20 cellular contexts compared by ENCODE assay signal in the genomic region with DNA sequence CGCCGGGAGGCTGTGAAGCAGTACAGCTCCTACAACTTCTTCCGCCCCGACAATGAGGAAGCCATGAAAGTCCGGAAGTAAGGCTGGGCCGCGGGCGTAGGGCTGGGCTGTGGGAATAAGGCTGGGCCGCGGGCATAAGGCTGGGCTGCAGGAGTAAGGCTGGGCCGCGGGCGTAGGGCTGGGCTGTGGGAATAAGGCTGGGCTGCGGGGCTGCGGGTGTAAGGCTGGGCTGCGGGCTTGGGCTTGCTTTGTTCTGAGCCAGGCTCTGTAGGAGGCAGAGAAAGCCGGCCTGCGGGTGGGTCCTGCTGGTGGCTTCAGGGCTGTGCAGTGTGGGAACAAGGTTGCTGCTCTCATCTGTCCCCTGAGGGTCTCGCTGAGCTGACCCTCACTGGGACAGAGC.
"Had no signal": no experiment of that assay in that cellular context is flagged by ENCODE, and none has a peak within 500 bp of the region (broad histone marks: within the 10 kb centered on the region; RNA-seq: fewer than 3 reads in every experiment).

No MANE protein-coding gene starts in this region.

- H3K27ac ChIP-seq: left lung, stomach, testis had no signal

- ATAC-seq: activated CD4-positive, CD25-positive, alpha-beta regulatory T cell treated with anti-CD3 and anti-CD28 coated beads, Interleukin-2, amount 50 U/mL, for 24 hours; activated T-cell treated with anti-CD3 and anti-CD28 coated beads, Interleukin-2, amount 50 U/mL, for 4 hours; left lung; sciatic nerve; stimulated activated effector memory CD8-positive, alpha-beta T cell treated with anti-CD3 and anti-CD28 coated beads, Interleukin-12 subunit alpha, Interleukin-12 subunit beta, amount 100 ng/mL, for 72 hours had no signal

- H3K27ac Mint-ChIP-seq: nephron progenitor cell; stimulated activated effector memory CD8-positive, alpha-beta T cell treated with anti-CD3 and anti-CD28 coated beads, Interleukin-12 subunit alpha, Interleukin-12 subunit beta, amount 100 ng/mL, for 72 hours had no signal

- H3K4me3 ChIP-seq: breast epithelium, left lung, stomach, testis had no signal

- DNase-seq: activated CD4-positive, alpha-beta T cell treated with anti-CD3 and anti-CD28 coated beads, Interleukin-2, amount 50 U/mL, for 1 hour; activated CD8-positive, alpha-beta memory T cell treated with anti-CD3 and anti-CD28 coated beads, Interleukin-2, amount 50 U/mL, for 4 hours; activated effector memory CD4-positive, alpha-beta T cell treated with Interleukin-2 at 50 U/mL for 16 hours; activated naive CD4-positive, alpha-beta T cell treated with anti-CD3 and anti-CD28 coated beads, Interleukin-2, amount 50 U/mL, for 16 hours; activated T-cell treated with anti-CD3 and anti-CD28 coated beads, Interleukin-2, amount 50 U/mL, for 4 hours; dermis blood vessel endothelial cell; effector memory CD4-positive, alpha-beta T cell; foreskin fibroblast; hypothalamus; left lung; nephron progenitor cell; stimulated activated CD4-positive, alpha-beta T cell treated with anti-CD3 and anti-CD28 coated beads, Interleukin-4, amount 100 ng/mL, for 24 hours; stomach; T-helper 1 cell; T1000; testis had no signal

- H3K4me3 Mint-ChIP-seq: activated T-cell treated with anti-CD3 and anti-CD28 coated beads, Interleukin-2, amount 50 U/mL, for 4 hours; nephron progenitor cell; stimulated activated effector memory CD8-positive, alpha-beta T cell treated with anti-CD3 and anti-CD28 coated beads, Interleukin-12 subunit alpha, Interleukin-12 subunit beta, amount 100 ng/mL, for 72 hours had no signal

- H3K9me3 Mint-ChIP-seq: activated T-cell treated with anti-CD3 and anti-CD28 coated beads, Interleukin-2, amount 50 U/mL, for 4 hours; nephron progenitor cell; stimulated activated effector memory CD8-positive, alpha-beta T cell treated with anti-CD3 and anti-CD28 coated beads, Interleukin-12 subunit alpha, Interleukin-12 subunit beta, amount 100 ng/mL, for 72 hours had no signal

- H3K9me3 ChIP-seq: breast epithelium, left lung, stomach, testis had no signal

- H3K27me3 ChIP-seq: breast epithelium, left lung, stomach, testis had no signal
